In genomic region chr2:129877289-129877741, GRCh38 we compare ENCODE assay signal across 8 cellular contexts.
DNase-seq lines count a peak whose midpoint lies in the region; ATAC-seq and TF ChIP-seq lines count a peak whose summit lies in the region.

No MANE protein-coding gene starts in this region.

- H3F3A ChIP-seq in GM23338 (replicated peaks; ENCODE audit: low read depth) = no peaks in the 10 kb centered on the region

- H3K36me3 ChIP-seq in DND-41 (ENCODE audit: insufficient read depth, low read length) = no peaks in the 10 kb centered on the region
- no peaks in the 10 kb centered on the region for H3K36me3 ChIP-seq in GM23338 (ENCODE audit: insufficient read depth)
- no peaks in the 10 kb centered on the region for H3K36me3 ChIP-seq in right atrium auricular region

- H3K9me3 Mint-ChIP-seq in GM23338 = no peaks in the 10 kb centered on the region; the same call in 2 of the 3 replicates
- no peaks in the 10 kb centered on the region for H3K9me3 Mint-ChIP-seq in T-cell
- no peaks in the 10 kb centered on the region for H3K9me3 Mint-ChIP-seq in type B pancreatic cell

- POLR2A ChIA-PET in T-cell (lab: Charles Lee) = interaction anchor here in 1 of 2 donors (0.6 kb wide), 1 partner anchor 303 kb away, joined by 3 read pairs; no protein-coding TSS in a partner anchor

- peak overlapping the region; percentile 86 for H3K27ac Mint-ChIP-seq in GM23338
- H3K27ac Mint-ChIP-seq in T-cell = peak overlapping the region; percentile 91 to 94
- H3K27ac Mint-ChIP-seq in type B pancreatic cell = peak overlapping the region; percentile 75

- H3K79me2 ChIP-seq in DND-41 (ENCODE audit: insufficient read depth, low read length) (no peaks in the 10 kb centered on the region), GM23338 (replicated peaks; ENCODE audit: insufficient read depth) (no peaks in the 10 kb centered on the region)

- H3K4me1 ChIP-seq in DND-41 (ENCODE audit: insufficient read depth, low read length) (peaks cover 14% of the 10 kb centered on the region), GM23338 (ENCODE audit: insufficient read depth) (0 out of 2 replicates have a peak, but pooled peaks cover 4% of the 10 kb centered on the region), right atrium auricular region (peaks cover 0 to 15% of the 10 kb centered on the region in 2 donors)

- H3K4me3 ChIP-seq in DND-41 (ENCODE audit: low read depth in 1 of 2, low read length in 2 of 2) = peak overlapping the region; percentile 25 to 75; a peak in 3 of 4 replicates
- peak overlapping the region; percentile 76 for H3K4me3 ChIP-seq in GM23338
- H3K4me3 ChIP-seq in right atrium auricular region = peak overlapping the region; percentile 71 to 74

- H3K4me2 ChIP-seq in DND-41 (ENCODE audit: insufficient read depth, low read length) (peak overlapping the region; percentile 82), GM23338 (peak overlapping the region; percentile 76)

- H3K27me3 Mint-ChIP-seq in GM23338 (ENCODE audit: insufficient read depth, low read depth, poor library complexity) (peaks cover 8% of the 10 kb centered on the region), T-cell (no peaks in the 10 kb centered on the region), type B pancreatic cell (peaks cover 9% of the 10 kb centered on the region)

- intact Hi-C loops in posterior vena cava (cut with DNase I) = no loop called here

- H3K4me1 Mint-ChIP-seq in GM23338 (peaks cover 11% of the 10 kb centered on the region), T-cell (peaks cover 12 to 13% (median 12%) of the 10 kb centered on the region in 3 donors), type B pancreatic cell (ENCODE audit: unreplicated experiment) (peaks cover 11% of the 10 kb centered on the region)

- TF ChIP-seq CTCF in DND-41 (IDR thresholded peaks at IDR 0.05; ENCODE audit: borderline replicate concordance, extremely low read depth, low read length, poor library complexity, severe bottlenecking) = no peak
- TF ChIP-seq CTCF in GM23338 (conservative IDR thresholded peaks at IDR 0.05; ENCODE audit: low read depth in 2 of 2) = no peak
- TF ChIP-seq CTCF in right atrium auricular region (IDR thresholded peaks at IDR 0.05) = no peak
- no peak for TF ChIP-seq CTCF in type B pancreatic cell (conservative IDR thresholded peaks at IDR 0.05)

- H3K27me3 ChIP-seq in DND-41 (ENCODE audit: insufficient read depth, low read length, poor library complexity) (no peaks in the 10 kb centered on the region), GM23338 (ENCODE audit: insufficient read depth) (no peaks in the 10 kb centered on the region), right atrium auricular region (no peaks in the 10 kb centered on the region)

- H3K9me3 ChIP-seq in DND-41 (ENCODE audit: insufficient read depth, low read length, severe bottlenecking) (no peaks in the 10 kb centered on the region), right atrium auricular region (no peaks in the 10 kb centered on the region)

- H3K4me3 Mint-ChIP-seq in GM23338 = peak overlapping the region; percentile 97
- H3K4me3 Mint-ChIP-seq in T-cell = peak overlapping the region; percentile 90 to 92 (median 92)
- H3K4me3 Mint-ChIP-seq in type B pancreatic cell = peak overlapping the region; percentile 99

- CTCF ChIA-PET in T-cell (lab: Charles Lee) = interaction anchor here in 1 of 2 donors (1.1 to 1.7 kb wide), 2 partner anchors 22 to 304 kb away, joined by 3 to 5 read pairs; partner anchors contain the start of gene SMPD4

- H4K20me1 ChIP-seq in DND-41 (ENCODE audit: insufficient read depth, low read length) (no peaks in the 10 kb centered on the region), GM23338 (replicated peaks; ENCODE audit: insufficient read depth) (no peaks in the 10 kb centered on the region)

- peak overlapping the region; percentile 95 for H2AFZ ChIP-seq in DND-41 (ENCODE audit: low read depth, low read length)
- H2AFZ ChIP-seq in GM23338 = peak overlapping the region; percentile 74

- peak overlapping the region; percentile 47 for H3K9ac ChIP-seq in DND-41 (ENCODE audit: low read depth, low read length)

- H3K36me3 Mint-ChIP-seq in GM23338 (ENCODE audit: low read depth) = no peaks in the 10 kb centered on the region
- no peaks in the 10 kb centered on the region for H3K36me3 Mint-ChIP-seq in T-cell
- no peaks in the 10 kb centered on the region for H3K36me3 Mint-ChIP-seq in type B pancreatic cell

- H3K27ac ChIP-seq in DND-41 (ENCODE audit: low read length) = peak overlapping the region; percentile 72
- no peak overlapping the region for H3K27ac ChIP-seq in GM23338 (ENCODE audit: low read depth)
- H3K27ac ChIP-seq in right atrium auricular region = peak overlapping the region; percentile 64 to 80

- ATAC-seq in DND-41 (ENCODE audit: insufficient read depth, low read depth) (peak; percentile 95), GM23338 (peak; percentile 82), T-cell (replicated peaks in 1 of 4) (peak; percentile 90 to 94 (median 91))

- no peaks in the 10 kb centered on the region for H3K9me2 ChIP-seq in GM23338 (ENCODE audit: insufficient read depth)

- DNase-seq in DND-41 (peak; percentile 89), GM23338 (ENCODE audit: low spot score) (peak; percentile 96), MV-4-11 (lab: John Stamatoyannopoulos, UW) (peak; percentile 64), T-cell (peak; percentile 63 to 87 (median 83)), amniotic epithelial cell (ENCODE audit: low read depth) (peak; percentile 36), right atrium auricular region (ENCODE audit: low spot score) (peak; percentile 92), posterior vena cava (ENCODE audit: low spot score) (peak; percentile 96), type B pancreatic cell (ENCODE audit: extremely low spot score, unreplicated experiment) (peak; percentile 86)

TF ChIP-seq in GM23338, 12 proteins besides CTCF, POLR2A, EP300 and RAD21:
- TF ChIP-seq JUNB (IDR thresholded peaks at IDR 0.05; ENCODE audit: unreplicated experiment) (no peak), POLR2AphosphoS5 (IDR thresholded peaks at IDR 0.05; ENCODE audit: low read depth) (peak; percentile 64)

Comparison
In these comparisons a context has a peak if more than half of its experiments do, and no peak if none do; other contexts are left out.
1. DNase-seq: peak in every context shown above with its lines; median percentile 96 in GM23338; 96 in posterior vena cava; 92 in right atrium auricular region; 89 in DND-41; 86 in type B pancreatic cell; 83 in T-cell; 64 in MV-4-11; 36 in amniotic epithelial cell.